In the genomic region with DNA sequence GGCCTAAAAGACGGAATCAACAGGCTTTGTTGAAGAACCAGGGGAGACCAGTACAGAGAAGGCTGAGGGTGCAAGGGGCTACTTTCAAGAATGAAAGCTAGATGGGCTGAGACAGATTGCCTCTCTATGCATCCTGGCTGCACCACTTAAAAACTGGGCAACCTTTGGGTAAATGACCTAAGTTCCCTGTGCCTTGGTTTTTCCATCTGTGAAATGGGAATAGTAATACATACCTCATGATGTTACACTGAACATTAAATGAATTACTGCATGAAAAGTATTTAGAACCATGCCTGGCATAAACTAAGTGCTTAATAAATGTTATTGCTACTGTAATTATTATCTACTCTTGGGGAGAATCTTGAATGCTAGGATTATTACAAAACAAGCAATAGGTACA, we compare ENCODE assay signal across 36 cellular contexts.
"Had no signal": no experiment of that assay in that cellular context is flagged by ENCODE, and none has a peak within 500 bp of the region (broad histone marks: within the 10 kb centered on the region; RNA-seq: fewer than 3 reads in every experiment).

No MANE protein-coding gene starts in this region.

- H3K36me3 Mint-ChIP-seq: activated CD4-positive, alpha-beta memory T cell treated with anti-CD3 and anti-CD28 coated beads for 36 hours; activated naive CD4-positive, alpha-beta T cell treated with anti-CD3 and anti-CD28 coated beads, Interleukin-2, amount 10 ng/mL, durations not matched to agents 7 days and 5 days; activated naive CD4-positive, alpha-beta T cell treated with anti-CD3 and anti-CD28 coated beads, Interleukin-2, amount 50 U/mL, for 24 hours; activated naive CD8-positive, alpha-beta T cell; activated naive CD8-positive, alpha-beta T cell treated with anti-CD3 and anti-CD28 coated beads, Interleukin-2, amount 10 ng/mL, durations not matched to agents 7 days and 5 days; brain had no signal

- H3K4me1 ChIP-seq: ascending aorta had no signal

- H3K9me3 ChIP-seq: ascending aorta had no signal

- H3K27me3 ChIP-seq: ascending aorta, cardiac muscle cell had no signal

- H3K27me3 Mint-ChIP-seq: activated B cell treated with CpG ODN at 0.5 μM for 24 hours; activated CD4-positive, alpha-beta memory T cell treated with anti-CD3 and anti-CD28 coated beads for 36 hours; activated CD4-positive, alpha-beta T cell treated with anti-CD3 and anti-CD28 coated beads, Interleukin-2, amount 10 ng/mL, durations not matched to agents 24 days and 14 days; activated CD8-positive, alpha-beta T cell treated with anti-CD3 and anti-CD28 coated beads for 36 hours; activated naive CD4-positive, alpha-beta T cell treated with anti-CD3 and anti-CD28 coated beads, Interleukin-2, amount 10 ng/mL, durations not matched to agents 7 days and 5 days; activated naive CD4-positive, alpha-beta T cell treated with anti-CD3 and anti-CD28 coated beads, Interleukin-2, amount 50 U/mL, for 24 hours; activated naive CD8-positive, alpha-beta T cell; activated naive CD8-positive, alpha-beta T cell treated with anti-CD3 and anti-CD28 coated beads, Interleukin-2, amount 10 ng/mL, durations not matched to agents 7 days and 5 days; activated naive CD8-positive, alpha-beta T cell treated with anti-CD3 and anti-CD28 coated beads, Interleukin-2, amount 50 U/mL, for 24 hours; central memory CD8-positive, alpha-beta T cell had no signal

- H3K36me3 ChIP-seq: ascending aorta, cardiac muscle cell had no signal

- H3K27ac ChIP-seq: ascending aorta, cardiac muscle cell, VCaP had no signal

- DNase-seq: activated B cell treated with CpG ODN at 0.5 μM for 24 hours; activated CD4-positive, alpha-beta memory T cell treated with anti-CD3 and anti-CD28 coated beads for 36 hours; activated CD4-positive, alpha-beta T cell treated with anti-CD3 and anti-CD28 coated beads for 4 hours; activated CD4-positive, alpha-beta T cell treated with anti-CD3 and anti-CD28 coated beads, Interleukin-2, amount 10 ng/mL, durations not matched to agents 24 days and 14 days; activated CD4-positive, alpha-beta T cell treated with anti-CD3 and anti-CD28 coated beads, Interleukin-2, amount 50 U/mL, for 1 hour; activated CD4-positive, alpha-beta T cell treated with anti-CD3 and anti-CD28 coated beads, Interleukin-2, amount 50 U/mL, for 4 hours; activated CD4-positive, CD25-positive, alpha-beta regulatory T cell treated with anti-CD3 and anti-CD28 coated beads, Interleukin-2, amount 50 U/mL, for 72 hours; activated CD8-positive, alpha-beta memory T cell treated with anti-CD3 and anti-CD28 coated beads, Interleukin-2, amount 50 U/mL, for 4 hours; activated CD8-positive, alpha-beta T cell treated with anti-CD3 and anti-CD28 coated beads for 36 hours; activated effector memory CD4-positive, alpha-beta T cell treated with Interleukin-2 at 50 U/mL for 16 hours; activated gamma-delta T cell; activated naive CD4-positive, alpha-beta T cell treated with anti-CD3 and anti-CD28 coated beads, Interleukin-2, amount 10 ng/mL, durations not matched to agents 7 days and 5 days; activated naive CD4-positive, alpha-beta T cell treated with Interleukin-2 at 50 U/mL for 16 hours; activated naive CD8-positive, alpha-beta T cell treated with anti-CD3 and anti-CD28 coated beads, Interleukin-2, amount 10 ng/mL, durations not matched to agents 7 days and 5 days; activated naive CD8-positive, alpha-beta T cell treated with anti-CD3 and anti-CD28 coated beads, Interleukin-2, amount 50 U/mL, for 24 hours; activated T-cell treated with anti-CD3 and anti-CD28 coated beads for 4 hours; activated T-cell treated with anti-CD3 and anti-CD28 coated beads, Interleukin-2, amount 50 U/mL, for 1 hour; activated T-cell treated with anti-CD3 and anti-CD28 coated beads, Interleukin-2, amount 50 U/mL, for 4 hours; amygdala; anterior cingulate cortex; caudate nucleus; cerebellar nuclear complex; T-helper 2 cell; T-helper 9 cell had no signal

- FAIRE-seq: bronchial epithelial cell, TTC549 had no signal

- H3K4me3 Mint-ChIP-seq: activated B cell treated with CpG ODN at 0.5 μM for 24 hours; activated CD4-positive, alpha-beta memory T cell treated with anti-CD3 and anti-CD28 coated beads for 36 hours; activated CD4-positive, alpha-beta T cell treated with anti-CD3 and anti-CD28 coated beads, Interleukin-2, amount 10 ng/mL, durations not matched to agents 24 days and 14 days; activated CD8-positive, alpha-beta T cell treated with anti-CD3 and anti-CD28 coated beads for 36 hours; activated naive CD4-positive, alpha-beta T cell treated with anti-CD3 and anti-CD28 coated beads, Interleukin-2, amount 10 ng/mL, durations not matched to agents 7 days and 5 days; activated naive CD4-positive, alpha-beta T cell treated with anti-CD3 and anti-CD28 coated beads, Interleukin-2, amount 50 U/mL, for 24 hours; activated naive CD8-positive, alpha-beta T cell; activated naive CD8-positive, alpha-beta T cell treated with anti-CD3 and anti-CD28 coated beads, Interleukin-2, amount 10 ng/mL, durations not matched to agents 7 days and 5 days; activated naive CD8-positive, alpha-beta T cell treated with anti-CD3 and anti-CD28 coated beads, Interleukin-2, amount 50 U/mL, for 24 hours; activated T-cell treated with anti-CD3 and anti-CD28 coated beads, Interleukin-2, amount 50 U/mL, for 4 hours; brain; central memory CD8-positive, alpha-beta T cell; T-helper 1 cell treated with Interleukin-12 subunit alpha and Interleukin-12 subunit beta and Interleukin-4 antibody, amounts not matched to agents 30 μg/mL and 1 μg/mL, for 36 hours; T-helper 2 cell treated with Interferon-gamma antibody and Interleukin-4, amounts not matched to agents 5 μg/mL and 100 μg/mL, for 36 hours had no signal

- H3K4me1 Mint-ChIP-seq: activated naive CD4-positive, alpha-beta T cell treated with anti-CD3 and anti-CD28 coated beads, Interleukin-2, amount 10 ng/mL, durations not matched to agents 7 days and 5 days; activated naive CD4-positive, alpha-beta T cell treated with anti-CD3 and anti-CD28 coated beads, Interleukin-2, amount 50 U/mL, for 24 hours; activated naive CD8-positive, alpha-beta T cell treated with anti-CD3 and anti-CD28 coated beads, Interleukin-2, amount 10 ng/mL, durations not matched to agents 7 days and 5 days; activated naive CD8-positive, alpha-beta T cell treated with anti-CD3 and anti-CD28 coated beads, Interleukin-2, amount 50 U/mL, for 24 hours had no signal

- ATAC-seq: activated CD8-positive, alpha-beta T cell treated with anti-CD3 and anti-CD28 coated beads for 36 hours; activated naive CD8-positive, alpha-beta T cell treated with anti-CD3 and anti-CD28 coated beads, Interleukin-2, amount 50 U/mL, for 24 hours; activated T-cell treated with anti-CD3 and anti-CD28 coated beads, Interleukin-2, amount 50 U/mL, for 4 hours had no signal

- H3K27ac Mint-ChIP-seq: activated B cell treated with CpG ODN at 0.5 μM for 24 hours; activated CD4-positive, alpha-beta memory T cell treated with anti-CD3 and anti-CD28 coated beads for 36 hours; activated CD4-positive, alpha-beta T cell treated with anti-CD3 and anti-CD28 coated beads, Interleukin-2, amount 10 ng/mL, durations not matched to agents 24 days and 14 days; activated CD8-positive, alpha-beta T cell treated with anti-CD3 and anti-CD28 coated beads for 36 hours; activated naive CD4-positive, alpha-beta T cell treated with anti-CD3 and anti-CD28 coated beads, Interleukin-2, amount 10 ng/mL, durations not matched to agents 7 days and 5 days; activated naive CD4-positive, alpha-beta T cell treated with anti-CD3 and anti-CD28 coated beads, Interleukin-2, amount 50 U/mL, for 24 hours; activated naive CD8-positive, alpha-beta T cell; activated naive CD8-positive, alpha-beta T cell treated with anti-CD3 and anti-CD28 coated beads, Interleukin-2, amount 10 ng/mL, durations not matched to agents 7 days and 5 days; activated naive CD8-positive, alpha-beta T cell treated with anti-CD3 and anti-CD28 coated beads, Interleukin-2, amount 50 U/mL, for 24 hours; activated T-helper 2 cell treated with anti-CD3 and anti-CD28 coated beads, Interferon-gamma antibody, Interleukin-2, Interleukin-4, amounts not matched to agents 10 μg/mL and 5 μg/mL and 100 μg/mL, durations not matched to agents 14 hours and 24 hours and 36 hours; T-helper 1 cell treated with Interleukin-12 subunit alpha and Interleukin-12 subunit beta and Interleukin-4 antibody, amounts not matched to agents 30 μg/mL and 1 μg/mL, for 36 hours; T-helper 2 cell treated with Interferon-gamma antibody and Interleukin-4, amounts not matched to agents 5 μg/mL and 100 μg/mL, for 36 hours had no signal

- H3K9me3 Mint-ChIP-seq: activated B cell treated with CpG ODN at 0.5 μM for 24 hours; activated CD4-positive, alpha-beta memory T cell treated with anti-CD3 and anti-CD28 coated beads for 36 hours; activated CD4-positive, alpha-beta T cell treated with anti-CD3 and anti-CD28 coated beads, Interleukin-2, amount 10 ng/mL, durations not matched to agents 24 days and 14 days; activated CD8-positive, alpha-beta T cell treated with anti-CD3 and anti-CD28 coated beads for 36 hours; activated naive CD4-positive, alpha-beta T cell treated with anti-CD3 and anti-CD28 coated beads, Interleukin-2, amount 10 ng/mL, durations not matched to agents 7 days and 5 days; activated naive CD4-positive, alpha-beta T cell treated with anti-CD3 and anti-CD28 coated beads, Interleukin-2, amount 50 U/mL, for 24 hours; activated naive CD8-positive, alpha-beta T cell treated with anti-CD3 and anti-CD28 coated beads, Interleukin-2, amount 10 ng/mL, durations not matched to agents 7 days and 5 days; activated naive CD8-positive, alpha-beta T cell treated with anti-CD3 and anti-CD28 coated beads, Interleukin-2, amount 50 U/mL, for 24 hours; activated T-cell treated with anti-CD3 and anti-CD28 coated beads, Interleukin-2, amount 50 U/mL, for 4 hours; activated T-helper 2 cell treated with anti-CD3 and anti-CD28 coated beads, Interferon-gamma antibody, Interleukin-2, Interleukin-4, amounts not matched to agents 10 μg/mL and 5 μg/mL and 100 μg/mL, durations not matched to agents 14 hours and 24 hours and 36 hours; central memory CD8-positive, alpha-beta T cell; T-helper 1 cell treated with Interleukin-12 subunit alpha and Interleukin-12 subunit beta and Interleukin-4 antibody, amounts not matched to agents 30 μg/mL and 1 μg/mL, for 36 hours; T-helper 2 cell treated with Interferon-gamma antibody and Interleukin-4, amounts not matched to agents 5 μg/mL and 100 μg/mL, for 36 hours had no signal

- H3K4me3 ChIP-seq: ascending aorta, cardiac muscle cell had no signal
